In genomic region chr6:160523223-160523622, GRCh38 we compare ENCODE assay signal across 17 cellular contexts.
DNase-seq lines count a peak whose midpoint lies in the region; ATAC-seq and TF ChIP-seq lines count a peak whose summit lies in the region.
"Had no signal": no experiment of that assay in that cellular context is flagged by ENCODE, and none has a peak within 500 bp of the region (broad histone marks: within the 10 kb centered on the region; RNA-seq: fewer than 3 reads in every experiment).

No MANE protein-coding gene starts in this region.

- no peaks in the 10 kb centered on the region for H3K9me3 Mint-ChIP-seq in CD4-positive, alpha-beta T cell
- no peaks in the 10 kb centered on the region for H3K9me3 Mint-ChIP-seq in activated naive CD8-positive, alpha-beta T cell treated with anti-CD3 and anti-CD28 coated beads, Interleukin-2, amount 50 U/mL, for 24 hours
- H3K9me3 Mint-ChIP-seq: stimulated activated naive CD8-positive, alpha-beta T cell treated with anti-CD3 and anti-CD28 coated beads, Interleukin-15, Interleukin-2, amounts not matched to agents 100 ng/mL and 50 ng/mL, for 24 hours had no signal

- H3K36me3 Mint-ChIP-seq in CD4-positive, alpha-beta T cell (ENCODE audit: low read depth), result no peaks in the 10 kb centered on the region
- no peaks in the 10 kb centered on the region for H3K36me3 Mint-ChIP-seq in activated naive CD8-positive, alpha-beta T cell treated with anti-CD3 and anti-CD28 coated beads, Interleukin-2, amount 50 U/mL, for 24 hours (ENCODE audit: low read depth)
- H3K36me3 Mint-ChIP-seq: naive B cell had no signal

- H3K27me3 ChIP-seq in CD4-positive, alpha-beta T cell (ENCODE audit: control insufficient read depth, insufficient read depth, low read length), result no peaks in the 10 kb centered on the region
- H3K27me3 ChIP-seq in HAP-1 (ENCODE audit: low read depth), result no peaks in the 10 kb centered on the region
- H3K27me3 ChIP-seq: ascending aorta, pancreas, upper lobe of left lung had no signal

- POLR2A ChIA-PET in CD4-positive, alpha-beta T cell (lab: Charles Lee), result no interaction called here

- TF ChIP-seq CTCF in CD4-positive, alpha-beta T cell (IDR thresholded peaks at IDR 0.05), result no peak

- intact Hi-C loops in CD4-positive, alpha-beta T cell (cut with DNase I, micrococcal nuclease), result loop anchor here (5.0 to 10.0 kb wide), 6 partner anchors 61 to 849 kb away; partner anchors contain the start of genes IGF2R (in 1 of the 2), MAP3K4 (in 1 of the 2) and SOD2 (in 1 of the 2)
- intact Hi-C loops in cardiac septum (cut with DNase I), result no loop called here

- peaks cover 11% of the 10 kb centered on the region for H3K27me3 Mint-ChIP-seq in CD4-positive, alpha-beta T cell
- H3K27me3 Mint-ChIP-seq in activated naive CD8-positive, alpha-beta T cell treated with anti-CD3 and anti-CD28 coated beads, Interleukin-2, amount 50 U/mL, for 24 hours, result peaks cover 7% of the 10 kb centered on the region

- in situ Hi-C loops in HAP-1 (cut with MboI; ENCODE audit: low sequenced_read_pairs), result no loop called here

- H3K4me1 Mint-ChIP-seq in CD4-positive, alpha-beta T cell (ENCODE audit: low read depth), result peaks cover 33% of the 10 kb centered on the region
- peaks cover 23% of the 10 kb centered on the region for H3K4me1 Mint-ChIP-seq in activated naive CD8-positive, alpha-beta T cell treated with anti-CD3 and anti-CD28 coated beads, Interleukin-2, amount 50 U/mL, for 24 hours

- DNase-seq in CD4-positive, alpha-beta T cell, result no peak
- peak; percentile 13 for DNase-seq in activated naive CD8-positive, alpha-beta T cell treated with anti-CD3 and anti-CD28 coated beads, Interleukin-2, amount 50 U/mL, for 24 hours
- no peak for DNase-seq in HAP-1 (ENCODE audit: low spot score in 2 of 2)
- DNase-seq in cardiac septum (ENCODE audit: low spot score), result no peak
- DNase-seq: Kasumi-1, naive B cell, NCI-H1105, NCI-H2171, NCI-H774, pancreas had no signal

- no peak overlapping the region for H3K4me3 ChIP-seq in HAP-1
- H3K4me3 ChIP-seq: ascending aorta, pancreas, upper lobe of left lung had no signal

- ATAC-seq in CD4-positive, alpha-beta T cell (ENCODE audit: poor library complexity), result no peak
- ATAC-seq in GM18498 (IDR thresholded peaks at IDR 0.05; ENCODE audit: unreplicated experiment), result peak; percentile 31
- peak; percentile 25 for ATAC-seq in GM21381 (IDR thresholded peaks at IDR 0.05; ENCODE audit: unreplicated experiment)
- peak; percentile 29 for ATAC-seq in activated naive CD8-positive, alpha-beta T cell treated with anti-CD3 and anti-CD28 coated beads, Interleukin-2, amount 50 U/mL, for 24 hours
- ATAC-seq in HG03025 (IDR thresholded peaks at IDR 0.05; ENCODE audit: low FRiP score, unreplicated experiment), result no peak
- ATAC-seq in GM19035 (IDR thresholded peaks at IDR 0.05; ENCODE audit: unreplicated experiment), result no peak
- ATAC-seq: pancreas had no signal

- no peaks in the 10 kb centered on the region for H3K9me3 ChIP-seq in CD4-positive, alpha-beta T cell (ENCODE audit: control insufficient read depth, low read length)
- H3K9me3 ChIP-seq in HAP-1, result no peaks in the 10 kb centered on the region
- H3K9me3 ChIP-seq: ascending aorta, pancreas, upper lobe of left lung had no signal

- H3K4me1 ChIP-seq in HAP-1, result no peaks in the 10 kb centered on the region
- H3K4me1 ChIP-seq: ascending aorta had no signal

- no peak overlapping the region for H3K27ac Mint-ChIP-seq in CD4-positive, alpha-beta T cell
- no peak overlapping the region for H3K27ac Mint-ChIP-seq in activated naive CD8-positive, alpha-beta T cell treated with anti-CD3 and anti-CD28 coated beads, Interleukin-2, amount 50 U/mL, for 24 hours
- H3K27ac Mint-ChIP-seq: naive B cell; stimulated activated naive CD8-positive, alpha-beta T cell treated with anti-CD3 and anti-CD28 coated beads, Interleukin-15, Interleukin-2, amounts not matched to agents 100 ng/mL and 50 ng/mL, for 24 hours had no signal

- no peaks in the 10 kb centered on the region for H3K36me3 ChIP-seq in HAP-1 (replicated peaks)
- H3K36me3 ChIP-seq: ascending aorta, pancreas, upper lobe of left lung had no signal

- peak overlapping the region; percentile 11 for H3K4me3 Mint-ChIP-seq in CD4-positive, alpha-beta T cell
- no peak overlapping the region for H3K4me3 Mint-ChIP-seq in activated naive CD8-positive, alpha-beta T cell treated with anti-CD3 and anti-CD28 coated beads, Interleukin-2, amount 50 U/mL, for 24 hours
- H3K4me3 Mint-ChIP-seq: stimulated activated naive CD8-positive, alpha-beta T cell treated with anti-CD3 and anti-CD28 coated beads, Interleukin-15, Interleukin-2, amounts not matched to agents 100 ng/mL and 50 ng/mL, for 24 hours had no signal

- H3K27ac ChIP-seq in CD4-positive, alpha-beta T cell (ENCODE audit: low read depth, low read length), result no peak overlapping the region
- H3K27ac ChIP-seq: ascending aorta, pancreas, upper lobe of left lung had no signal

- CTCF ChIA-PET in CD4-positive, alpha-beta T cell (lab: Charles Lee), result no interaction called here

Comparison
In these comparisons a context has a peak if more than half of its experiments do, and no peak if none do; other contexts are left out.
1. ATAC-seq: peak in GM18498 (single experiment), GM21381 (single experiment) and activated naive CD8-positive, alpha-beta T cell treated with anti-CD3 and anti-CD28 coated beads, Interleukin-2, amount 50 U/mL, for 24 hours (single experiment); none in CD4-positive, alpha-beta T cell (single experiment), HG03025 (single experiment) and GM19035 (single experiment).